12 cellular contexts compared by ENCODE assay signal in the genomic region with DNA sequence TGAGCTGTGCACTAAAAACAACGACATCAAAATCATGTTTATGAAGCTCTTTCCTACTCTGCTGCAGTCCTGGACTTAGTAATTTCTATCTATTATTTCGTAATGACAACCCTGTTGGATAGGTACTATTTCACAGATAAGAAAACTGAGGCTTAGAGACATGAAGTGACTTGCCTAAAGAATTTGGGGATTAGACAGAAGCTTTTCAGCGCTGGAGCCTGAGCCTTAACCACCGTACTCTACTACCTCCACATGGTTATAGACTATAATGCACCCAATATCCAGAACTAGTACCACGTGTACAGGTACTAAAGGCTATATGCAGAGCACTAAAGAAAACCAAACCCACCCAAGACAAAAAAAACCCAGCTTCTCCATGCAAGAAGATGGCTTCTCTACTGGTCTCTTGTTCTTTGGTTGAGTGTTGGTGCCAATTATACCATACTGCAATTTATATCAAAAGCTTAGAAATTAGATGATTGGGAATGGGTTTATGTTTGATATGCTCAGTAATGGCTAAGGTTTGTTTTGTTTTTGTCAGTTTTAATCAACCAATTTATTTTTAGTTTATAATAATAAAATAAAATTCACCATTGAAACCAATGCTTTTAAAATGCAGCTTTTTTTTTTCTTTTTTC. TPM values are rescaled to one million over a fixed set of nuclear protein-coding genes. Genes with fewer than 3 reads are reported as not detected.
DNase-seq lines count a peak whose midpoint lies in the region; ATAC-seq and FAIRE-seq lines count a peak whose summit lies in the region.
"Had no signal": no experiment of that assay in that cellular context is flagged by ENCODE, and none has a peak within 500 bp of the region (broad histone marks: within the 10 kb centered on the region; RNA-seq: fewer than 3 reads in every experiment).

No MANE protein-coding gene starts in this region.

- DNase-seq in 8988T (peak; percentile 26), NCI-H460 (ENCODE audit: extremely low read depth, low read depth) (peak; percentile 28), DMS79 treated with DMSO at 0.1 percent for 48 hours (lab: John Stamatoyannopoulos, UW) (no peak), Right ventricle myocardium inferior (ENCODE audit: missing footprints) (no peak), inferior parietal cortex (ENCODE audit: extremely low spot score) (no peak)
- DNase-seq: activated CD4-positive, alpha-beta T cell treated with anti-CD3 and anti-CD28 coated beads for 1 hour; GOT3; left lung; NCI-H1930 had no signal

- no peak overlapping the region for H3K27ac Mint-ChIP-seq in activated T-helper 17 cell treated with anti-CD3 and anti-CD28 coated beads, Interleukin-2, amount 50 U/mL, for 72 hours

- H3K4me3 Mint-ChIP-seq in activated T-helper 17 cell treated with anti-CD3 and anti-CD28 coated beads, Interleukin-2, amount 50 U/mL, for 72 hours = no peak overlapping the region

- no peaks in the 10 kb centered on the region for H3K36me3 Mint-ChIP-seq in activated T-helper 17 cell treated with anti-CD3 and anti-CD28 coated beads, Interleukin-2, amount 50 U/mL, for 72 hours (ENCODE audit: low read depth)

- H3K9me3 Mint-ChIP-seq in activated T-helper 17 cell treated with anti-CD3 and anti-CD28 coated beads, Interleukin-2, amount 50 U/mL, for 72 hours = no peaks in the 10 kb centered on the region

- peak; percentile 92 for FAIRE-seq in G401.6 (lab: Jason Lieb, UNC)

- H3K27me3 Mint-ChIP-seq in activated T-helper 17 cell treated with anti-CD3 and anti-CD28 coated beads, Interleukin-2, amount 50 U/mL, for 72 hours = no peaks in the 10 kb centered on the region

- ATAC-seq in activated T-helper 17 cell treated with anti-CD3 and anti-CD28 coated beads, Interleukin-2, amount 50 U/mL, for 72 hours (replicated peaks) = peak; percentile 84
- ATAC-seq in HG03045 (IDR thresholded peaks at IDR 0.05; ENCODE audit: unreplicated experiment) = no peak
- ATAC-seq in Right ventricle myocardium inferior = no peak
- ATAC-seq: left lung had no signal

- peaks cover 4% of the 10 kb centered on the region for H3K4me1 Mint-ChIP-seq in activated T-helper 17 cell treated with anti-CD3 and anti-CD28 coated beads, Interleukin-2, amount 50 U/mL, for 72 hours

- intact Hi-C loops in Right ventricle myocardium inferior (cut with DNase I) = no loop called here

RNA-seq across cellular contexts. Expression of gene SNX10, which starts 6.5 kb away (rescaled TPM):
- 16.0 and 18.3 TPM in 2 replicates for total RNA-seq in NCI-H460 (2014; rRNA removed; shearing (Covaris generic))
- 14.9 and 16.5 TPM in 2 replicates for polyA plus RNA-seq in NCI-H460 (2014; cell fraction: nucleus; rRNA removed)
- total RNA-seq in activated T-helper 17 cell treated with anti-CD3 and anti-CD28 coated beads, Interleukin-2, amount 50 U/mL, for 72 hours = 10 to 100 TPM; 23.5 to 30.8 TPM
- 1.9 TPM for total RNA-seq in Right ventricle myocardium inferior

Comparison
In these comparisons a context has a peak if more than half of its experiments do, and no peak if none do; other contexts are left out.
1. DNase-seq: peak in 8988T (single experiment) and NCI-H460 (single experiment); none in DMS79 treated with DMSO at 0.1 percent for 48 hours (single experiment), Right ventricle myocardium inferior (single experiment) and inferior parietal cortex (single experiment).